Comparison of ENCODE assay signal across 8 cellular contexts in genomic region chr1:192539450-192540132, GRCh38. TPM values are rescaled to one million over a fixed set of nuclear protein-coding genes. Genes with fewer than 3 reads are reported as not detected.
A peak's percentile ranks its signal among the peaks of the same experiment; 100 is the strongest.
DNase-seq lines count a peak whose midpoint lies in the region; ATAC-seq and TF ChIP-seq lines count a peak whose summit lies in the region.

No MANE protein-coding gene starts in this region.

- peaks cover 6% of the 10 kb centered on the region for H3K9me3 Mint-ChIP-seq in activated T-helper 2 cell treated with anti-CD3 and anti-CD28 coated beads, Interferon-gamma antibody, Interleukin-2, Interleukin-4, amounts not matched to agents 10 μg/mL and 5 μg/mL and 100 μg/mL, durations not matched to agents 14 hours and 24 hours and 36 hours

- H3K9ac ChIP-seq in skeletal muscle tissue (ENCODE audit: low read depth in 1 of 3, low read length in 3 of 3): peak overlapping the region in 1 of 3 donors; percentile 1

- H3K27me3 Mint-ChIP-seq in activated T-helper 2 cell treated with anti-CD3 and anti-CD28 coated beads, Interferon-gamma antibody, Interleukin-2, Interleukin-4, amounts not matched to agents 10 μg/mL and 5 μg/mL and 100 μg/mL, durations not matched to agents 14 hours and 24 hours and 36 hours (ENCODE audit: low read depth): no peaks in the 10 kb centered on the region

- H3K9me3 ChIP-seq in right atrium auricular region: no peaks in the 10 kb centered on the region
- no peaks in the 10 kb centered on the region for H3K9me3 ChIP-seq in skeletal muscle tissue (ENCODE audit: control insufficient read depth in 3 of 3, low read length in 3 of 3)

- H3K36me3 ChIP-seq in right atrium auricular region (no peaks in the 10 kb centered on the region), skeletal muscle tissue (ENCODE audit: control insufficient read depth in 3 of 3, insufficient read depth in 3 of 3, low read length in 3 of 3) (no peaks in the 10 kb centered on the region)

- H3K4me1 ChIP-seq in right atrium auricular region (peaks cover 0 to 16% of the 10 kb centered on the region in 2 donors), skeletal muscle tissue (ENCODE audit: control insufficient read depth in 3 of 3, insufficient read depth in 3 of 3, low read length in 3 of 3) (no peaks in the 10 kb centered on the region)

- peaks cover 53% of the 10 kb centered on the region for H3K4me1 Mint-ChIP-seq in activated T-helper 2 cell treated with anti-CD3 and anti-CD28 coated beads, Interferon-gamma antibody, Interleukin-2, Interleukin-4, amounts not matched to agents 10 μg/mL and 5 μg/mL and 100 μg/mL, durations not matched to agents 14 hours and 24 hours and 36 hours (ENCODE audit: low read depth)

- H3K27ac ChIP-seq in right atrium auricular region (peak overlapping the region; percentile 25 to 41), skeletal muscle tissue (ENCODE audit: low read depth, low read length) (peak overlapping the region; percentile 71)

- no peak for TF ChIP-seq CTCF in right atrium auricular region (IDR thresholded peaks at IDR 0.05)

- ATAC-seq in HG02885 (IDR thresholded peaks at IDR 0.05; ENCODE audit: poor library complexity, unreplicated experiment): peak; percentile 2

- H3K27ac Mint-ChIP-seq in activated T-helper 2 cell treated with anti-CD3 and anti-CD28 coated beads, Interferon-gamma antibody, Interleukin-2, Interleukin-4, amounts not matched to agents 10 μg/mL and 5 μg/mL and 100 μg/mL, durations not matched to agents 14 hours and 24 hours and 36 hours: peak overlapping the region; percentile 50

- peak; percentile 79 for DNase-seq in AG08396 (ENCODE audit: low spot score)
- no peak for DNase-seq in activated T-helper 2 cell treated with anti-CD3 and anti-CD28 coated beads, Interferon-gamma antibody, Interleukin-2, Interleukin-4, amounts not matched to agents 10 μg/mL and 5 μg/mL and 100 μg/mL, durations not matched to agents 14 hours and 24 hours and 36 hours (ENCODE audit: low spot score)
- no peak for DNase-seq in right atrium auricular region (ENCODE audit: low spot score)
- DNase-seq in NCI-H2171 (lab: John Stamatoyannopoulos, UW): no peak
- no peak for DNase-seq in SKM-1 (lab: John Stamatoyannopoulos, UW; ENCODE audit: unreplicated experiment)
- DNase-seq in anterior cingulate cortex (lab: John Stamatoyannopoulos, UW): no peak

- no peak overlapping the region for H3K4me3 Mint-ChIP-seq in activated T-helper 2 cell treated with anti-CD3 and anti-CD28 coated beads, Interferon-gamma antibody, Interleukin-2, Interleukin-4, amounts not matched to agents 10 μg/mL and 5 μg/mL and 100 μg/mL, durations not matched to agents 14 hours and 24 hours and 36 hours (ENCODE audit: low read depth)

- intact Hi-C loops in activated T-helper 2 cell treated with anti-CD3 and anti-CD28 coated beads, Interferon-gamma antibody, Interleukin-2, Interleukin-4, amounts not matched to agents 10 μg/mL and 5 μg/mL and 100 μg/mL, durations not matched to agents 14 hours and 24 hours and 36 hours (cut with micrococcal nuclease): loop anchor here (2.0 to 10.0 kb wide), 4 partner anchors 35 to 1165 kb away; partner anchors contain the start of genes CDC73, RGS1, RO60 and UCHL5

- H3K36me3 Mint-ChIP-seq in activated T-helper 2 cell treated with anti-CD3 and anti-CD28 coated beads, Interferon-gamma antibody, Interleukin-2, Interleukin-4, amounts not matched to agents 10 μg/mL and 5 μg/mL and 100 μg/mL, durations not matched to agents 14 hours and 24 hours and 36 hours (ENCODE audit: low read depth): peaks cover 4% of the 10 kb centered on the region

- H3K4me3 ChIP-seq in right atrium auricular region (no peak overlapping the region), skeletal muscle tissue (ENCODE audit: low read length in 3 of 3) (no peak overlapping the region)

- H3K27me3 ChIP-seq in right atrium auricular region (no peaks in the 10 kb centered on the region), skeletal muscle tissue (ENCODE audit: control insufficient read depth in 3 of 3, insufficient read depth in 3 of 3, low read length in 3 of 3) (no peaks in the 10 kb centered on the region)

RNA-seq across cellular contexts. Expression of gene RGS1, which starts 36.0 kb away (rescaled TPM):
- total RNA-seq in activated T-helper 2 cell treated with anti-CD3 and anti-CD28 coated beads, Interferon-gamma antibody, Interleukin-2, Interleukin-4, amounts not matched to agents 10 μg/mL and 5 μg/mL and 100 μg/mL, durations not matched to agents 14 hours and 24 hours and 36 hours: 4.2 and 4.3 TPM in 2 replicates
- total RNA-seq in right atrium auricular region: 10 to 100 TPM; 22.8 to 24.7 TPM
- total RNA-seq in skeletal muscle tissue: 5.7 TPM
